10 cellular contexts compared by ENCODE assay signal in the genomic region with DNA sequence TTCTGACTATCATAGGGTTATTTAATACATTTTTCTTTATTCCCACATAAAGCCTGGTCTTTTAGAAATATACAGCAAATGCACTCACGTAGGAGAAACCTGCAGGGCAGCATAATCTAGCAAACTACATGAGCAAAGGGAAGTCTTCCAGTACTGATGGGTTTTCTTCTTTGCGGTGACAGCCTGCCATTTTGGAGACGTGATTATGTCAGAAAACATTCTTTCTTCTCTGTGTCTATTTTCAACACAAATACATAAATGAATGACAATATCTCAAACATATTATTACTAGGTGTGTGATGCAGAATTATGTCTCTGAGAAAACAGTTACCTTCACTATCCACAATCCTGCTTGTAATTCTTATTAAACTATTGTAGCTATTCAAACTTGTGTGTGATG.
"Had no signal": no experiment of that assay in that cellular context is flagged by ENCODE, and none has a peak within 500 bp of the region (broad histone marks: within the 10 kb centered on the region; RNA-seq: fewer than 3 reads in every experiment).

No MANE protein-coding gene starts in this region.

- H3K27ac ChIP-seq: VCaP, WERI-Rb-1 had no signal

- H3K36me3 ChIP-seq: WERI-Rb-1 had no signal

- ATAC-seq: activated CD4-positive, alpha-beta T cell treated with anti-CD3 and anti-CD28 coated beads for 36 hours; activated CD4-positive, CD25-positive, alpha-beta regulatory T cell treated with anti-CD3 and anti-CD28 coated beads, Interleukin-2, amount 50 U/mL, for 24 hours; activated CD8-positive, alpha-beta memory T cell treated with anti-CD3 and anti-CD28 coated beads, Interleukin-2, amount 10 ng/mL, durations not matched to agents 7 days and 5 days; activated CD8-positive, alpha-beta T cell treated with anti-CD3 and anti-CD28 coated beads for 36 hours; activated CD8-positive, alpha-beta T cell treated with anti-CD3 and anti-CD28 coated beads, Interleukin-2, amount 10 ng/mL, durations not matched to agents 7 days and 5 days; T-cell; T-helper 17 cell; WTC11 had no signal
